8 cellular contexts compared by ENCODE assay signal in genomic region chr1:153985984-153986761, GRCh38. TPM values are rescaled to one million over a fixed set of nuclear protein-coding genes. Genes with fewer than 3 reads are reported as not detected.
DNase-seq lines count a peak whose midpoint lies in the region; ATAC-seq and TF ChIP-seq lines count a peak whose summit lies in the region.

Gene RAB13, minus strand, starts transcription at chr1:153986339. Its CDS starts 103 bp downstream, at chr1:153986236.

- H3K27me3 Mint-ChIP-seq in effector memory CD8-positive, alpha-beta T cell = peaks cover 9 to 14% of the 10 kb centered on the region in 2 donors

- H3K27me3 ChIP-seq in DOHH2 (ENCODE audit: control insufficient read depth, low read length) (peaks cover 9% of the 10 kb centered on the region; the same call in 1 of the 2 replicates), right lobe of liver (no peaks in the 10 kb centered on the region)

- peak within 1 kb of the TSS; percentile 81 for H3K9ac ChIP-seq in SK-N-MC (ENCODE audit: insufficient read length)

- peaks cover 20% of the 10 kb centered on the region for H3F3A ChIP-seq in DOHH2 (ENCODE audit: control insufficient read depth, insufficient read depth)

- DNase-seq in LNCaP clone FGC (ENCODE audit: low read depth) (peak; percentile 56), SK-N-MC (ENCODE audit: low read depth, low spot score) (no peak), right lobe of liver (peak; percentile 91 to 93 (median 92)), stromal cell of bone marrow (ENCODE audit: low read depth) (peak; percentile 86), Kasumi-1 (lab: John Stamatoyannopoulos, UW) (no peak)
- no peak for DNase-seq in effector memory CD8-positive, alpha-beta T cell
- no peak for DNase-seq in stimulated activated CD4-positive, alpha-beta T cell treated with anti-CD3 and anti-CD28 coated beads, Interleukin-4, amount 100 ng/mL, for 4 hours

- peak within 1 kb of the TSS; percentile 89 for H3K4me2 ChIP-seq in DOHH2 (ENCODE audit: low read length)

- H3K36me3 Mint-ChIP-seq in effector memory CD8-positive, alpha-beta T cell (ENCODE audit: insufficient read depth) = peaks cover 9% of the 10 kb centered on the region

- peaks cover 52% of the 10 kb centered on the region for H3K4me1 ChIP-seq in DOHH2 (ENCODE audit: control insufficient read depth, low read length)
- peaks cover 0 to 16% (median 5%) of the 10 kb centered on the region in 4 donors for H3K4me1 ChIP-seq in right lobe of liver

- peaks cover 16 to 19% of the 10 kb centered on the region in 2 donors for H3K4me1 Mint-ChIP-seq in effector memory CD8-positive, alpha-beta T cell (ENCODE audit: low read depth in 2 of 2)

- no peak for ATAC-seq in effector memory CD8-positive, alpha-beta T cell (replicated peaks)
- ATAC-seq in right lobe of liver = peak; percentile 83 to 94 (median 86)

- no peak for TF ChIP-seq CTCF in DOHH2 (IDR thresholded peaks at IDR 0.05; ENCODE audit: low read depth, low read length, poor library complexity, severe bottlenecking)
- no peak for TF ChIP-seq CTCF in LNCaP clone FGC (IDR thresholded peaks at IDR 0.05; ENCODE audit: control insufficient read depth, extremely low read depth, insufficient read depth)
- no peak for TF ChIP-seq CTCF in right lobe of liver (IDR thresholded peaks at IDR 0.05)

- peak; percentile 30 for TF ChIP-seq POLR2A in right lobe of liver (IDR thresholded peaks at IDR 0.05)

- H3K36me3 ChIP-seq in DOHH2 (ENCODE audit: control insufficient read depth, low read length) (peaks cover 6% of the 10 kb centered on the region), SK-N-MC (ENCODE audit: insufficient read depth, low read length) (peaks cover 3% of the 10 kb centered on the region), right lobe of liver (peaks cover 0 to 12% (median 0%) of the 10 kb centered on the region in 4 donors)

- no peaks in the 10 kb centered on the region for H4K20me1 ChIP-seq in DOHH2 (ENCODE audit: control insufficient read depth, insufficient read depth, low read depth, low read length)

- WGBS in right lobe of liver (ENCODE audit: insufficient coverage, low coverage, low lambda C conversion rate, missing lambda C conversion rate) = 3% methylated on average over 11 of the region's 31 CpGs

- peak within 1 kb of the TSS; percentile 52 to 74 for H3K27ac Mint-ChIP-seq in effector memory CD8-positive, alpha-beta T cell

- H3K4me3 Mint-ChIP-seq in effector memory CD8-positive, alpha-beta T cell = peak within 1 kb of the TSS; percentile 23 to 44

- peak within 1 kb of the TSS; percentile 69 for H3K4me3 ChIP-seq in DOHH2 (ENCODE audit: low read length)
- peak within 1 kb of the TSS; percentile 73 for H3K4me3 ChIP-seq in LNCaP clone FGC (ENCODE audit: low read depth, low read length)
- peak within 1 kb of the TSS; percentile 86 for H3K4me3 ChIP-seq in SK-N-MC
- H3K4me3 ChIP-seq in right lobe of liver = peak within 1 kb of the TSS; percentile 52 to 76 (median 70)

- intact Hi-C loops in right lobe of liver (cut with DNase I) = loop anchor here (5.0 to 10.0 kb wide), 2 partner anchors 189 to 311 kb away; partner anchors contain the start of genes ILF2 (in 1 of the 2) and NPR1 (in 1 of the 2)

- no peaks in the 10 kb centered on the region for H3K9me3 Mint-ChIP-seq in effector memory CD8-positive, alpha-beta T cell

- peaks cover 7% of the 10 kb centered on the region for H3K79me2 ChIP-seq in DOHH2 (ENCODE audit: control insufficient read depth, low read length)

- H3K9me3 ChIP-seq in DOHH2 (ENCODE audit: control insufficient read depth, insufficient read depth, low read length) (no peaks in the 10 kb centered on the region), SK-N-MC (ENCODE audit: low read depth, low read length) (no peaks in the 10 kb centered on the region), right lobe of liver (no peaks in the 10 kb centered on the region)

- H3K27ac ChIP-seq in DOHH2 (ENCODE audit: low read depth, low read length) = peak within 1 kb of the TSS; percentile 78
- peak within 1 kb of the TSS; percentile 79 for H3K27ac ChIP-seq in SK-N-MC
- H3K27ac ChIP-seq in right lobe of liver = peak within 1 kb of the TSS; percentile 58 to 83 (median 75)

- H3K9me2 ChIP-seq in DOHH2 (replicated peaks; ENCODE audit: control insufficient read depth, low read length) = no peaks in the 10 kb centered on the region

RNA-seq across cellular contexts. Expression of gene RAB13, which starts in this region (rescaled TPM):
- 10 to 100 TPM; 11.9 to 52.2 (median 47.9) TPM for total RNA-seq in right lobe of liver

Comparison
In these comparisons a context has a peak if more than half of its experiments do, and no peak if none do; other contexts are left out.
1. DNase-seq: peak in LNCaP clone FGC (single experiment), right lobe of liver (3 of 3) and stromal cell of bone marrow (single experiment); none in SK-N-MC (single experiment), effector memory CD8-positive, alpha-beta T cell (0 of 3), Kasumi-1 (0 of 2) and stimulated activated CD4-positive, alpha-beta T cell treated with anti-CD3 and anti-CD28 coated beads, Interleukin-4, amount 100 ng/mL, for 4 hours (0 of 2).
2. Peak in every context shown above with its lines, with median percentiles within 50 percentile points of each other: H3K27ac ChIP-seq and H3K4me3 ChIP-seq.